10 cellular contexts compared by ENCODE assay signal in genomic region chr4:76211769-76212168, GRCh38. TPM values are rescaled to one million over a fixed set of nuclear protein-coding genes. Genes with fewer than 3 reads are reported as not detected.
DNase-seq lines count a peak whose midpoint lies in the region; ATAC-seq and TF ChIP-seq lines count a peak whose summit lies in the region.
"Had no signal": no experiment of that assay in that cellular context is flagged by ENCODE, and none has a peak within 500 bp of the region (broad histone marks: within the 10 kb centered on the region; RNA-seq: fewer than 3 reads in every experiment).

No MANE protein-coding gene starts in this region.

- ATAC-seq in heart right ventricle, result no peak
- no peak for ATAC-seq in left cardiac atrium
- ATAC-seq in natural killer cell treated with Interleukin-12 subunit alpha and Interleukin-12 subunit beta and Interleukin-15 and Interleukin-18, amount 100 ng/mL, for 72 hours, result no peak
- ATAC-seq in HG02884 (IDR thresholded peaks at IDR 0.05; ENCODE audit: unreplicated experiment), result no peak

- peaks cover 24 to 78% (median 73%) of the 10 kb centered on the region in 9 donors for H3K4me1 ChIP-seq in heart right ventricle
- peaks cover 72% of the 10 kb centered on the region for H3K4me1 ChIP-seq in vagina

- H3K4me3 ChIP-seq in heart right ventricle, result peak overlapping the region in 9 of 10 donors; percentile 57 to 95 (median 85)
- peak overlapping the region; percentile 69 to 84 for H3K4me3 ChIP-seq in vagina

- no peaks in the 10 kb centered on the region for H3K36me3 ChIP-seq in heart right ventricle
- no peaks in the 10 kb centered on the region for H3K36me3 ChIP-seq in vagina

- TF ChIP-seq CTCF in heart right ventricle (IDR thresholded peaks at IDR 0.05) (no peak), endothelial cell (IDR thresholded peaks at IDR 0.05; ENCODE audit: unreplicated experiment) (no peak), vagina (IDR thresholded peaks at IDR 0.05) (no peak)

- H3K9me3 Mint-ChIP-seq in endothelial cell (ENCODE audit: unreplicated experiment), result no peaks in the 10 kb centered on the region
- H3K9me3 Mint-ChIP-seq in natural killer cell treated with Interleukin-12 subunit alpha and Interleukin-12 subunit beta and Interleukin-15 and Interleukin-18, amount 100 ng/mL, for 72 hours, result no peaks in the 10 kb centered on the region

- 36 to 50% methylated on average over 2 of the region's 2 CpGs for WGBS in heart right ventricle, 2 donors

- no peak overlapping the region for H3K27ac Mint-ChIP-seq in endothelial cell (ENCODE audit: unreplicated experiment)
- H3K27ac Mint-ChIP-seq in natural killer cell treated with Interleukin-12 subunit alpha and Interleukin-12 subunit beta and Interleukin-15 and Interleukin-18, amount 100 ng/mL, for 72 hours, result no peak overlapping the region

- DNase-seq in heart right ventricle (no peak), left cardiac atrium (no peak), endothelial cell (ENCODE audit: low spot score) (no peak), vagina (ENCODE audit: extremely low spot score in 2 of 2) (no peak), NCI-H1048 (lab: John Stamatoyannopoulos, UW) (no peak), D341Med (ENCODE audit: low spot score) (no peak)
- DNase-seq in natural killer cell treated with Interleukin-12 subunit alpha and Interleukin-12 subunit beta and Interleukin-15 and Interleukin-18, amount 100 ng/mL, for 72 hours (ENCODE audit: low spot score), result no peak
- DNase-seq: activated CD4-positive, alpha-beta T cell treated with anti-CD3 and anti-CD28 coated beads, Interleukin-2, amount 50 U/mL, for 48 hours; NCI-H345 had no signal

- no peak for TF ChIP-seq POLR2A in vagina (IDR thresholded peaks at IDR 0.05)

- no peaks in the 10 kb centered on the region for H3K27me3 ChIP-seq in heart right ventricle
- H3K27me3 ChIP-seq in vagina, result no peaks in the 10 kb centered on the region

- H3K9me3 ChIP-seq in heart right ventricle (no peaks in the 10 kb centered on the region), vagina (no peaks in the 10 kb centered on the region)

- intact Hi-C loops in heart right ventricle (cut with DNase I) (loop anchor here in 5 of 10 donors (2.0 to 10.0 kb wide), 5 partner anchors 31 to 863 kb away; partner anchors contain the start of genes CCNI (in 1 of the 5), FAM47E (in 1 of the 5), NUP54 (in 1 of the 5) and STBD1 (in 1 of the 5)), left cardiac atrium (cut with DNase I) (loop anchor here in 1 of 2 donors (5.0 kb wide), 1 partner anchor 64 kb away; the partner anchor contains the start of gene NUP54), vagina (cut with DNase I) (loop anchor here (5.0 to 10.0 kb wide), 3 partner anchors 64 to 533 kb away; partner anchors contain the start of genes NUP54 and STBD1)

- peak overlapping the region; percentile 97 for H3K4me3 Mint-ChIP-seq in endothelial cell (ENCODE audit: unreplicated experiment)
- H3K4me3 Mint-ChIP-seq in natural killer cell treated with Interleukin-12 subunit alpha and Interleukin-12 subunit beta and Interleukin-15 and Interleukin-18, amount 100 ng/mL, for 72 hours, result peak overlapping the region; percentile 39

- H3K27me3 Mint-ChIP-seq in endothelial cell (ENCODE audit: unreplicated experiment), result peaks cover 10% of the 10 kb centered on the region
- H3K27me3 Mint-ChIP-seq in natural killer cell treated with Interleukin-12 subunit alpha and Interleukin-12 subunit beta and Interleukin-15 and Interleukin-18, amount 100 ng/mL, for 72 hours, result peaks cover 0 to 4% of the 10 kb centered on the region in 2 donors

- peak overlapping the region in 8 of 10 donors; percentile 94 to 98 (median 96) for H3K27ac ChIP-seq in heart right ventricle
- H3K27ac ChIP-seq in vagina, result peak overlapping the region; percentile 95

- peaks cover 65% of the 10 kb centered on the region for H3K4me1 Mint-ChIP-seq in endothelial cell (ENCODE audit: unreplicated experiment)
- H3K4me1 Mint-ChIP-seq in natural killer cell treated with Interleukin-12 subunit alpha and Interleukin-12 subunit beta and Interleukin-15 and Interleukin-18, amount 100 ng/mL, for 72 hours (ENCODE audit: low read depth in 2 of 2), result peaks cover 29 to 35% of the 10 kb centered on the region in 2 donors

- H3K36me3 Mint-ChIP-seq in endothelial cell (ENCODE audit: low read depth, unreplicated experiment), result peaks cover 7% of the 10 kb centered on the region
- no peaks in the 10 kb centered on the region for H3K36me3 Mint-ChIP-seq in natural killer cell treated with Interleukin-12 subunit alpha and Interleukin-12 subunit beta and Interleukin-15 and Interleukin-18, amount 100 ng/mL, for 72 hours

RNA-seq across cellular contexts. Expression of gene SCARB2, which starts 1.9 kb away (rescaled TPM):
- total RNA-seq in heart right ventricle, result 100 to 1,000 TPM in 4 of 10 donors, 10 to 100 TPM in 6; 76.6 to 199 (median 94.9) TPM
- 100 to 1,000 TPM; 119 to 125 TPM for polyA plus RNA-seq in heart right ventricle
- 100 to 1,000 TPM; 102 to 112 TPM for total RNA-seq in left cardiac atrium
- 181 TPM for total RNA-seq in endothelial cell (ENCODE audit: unreplicated experiment)
- total RNA-seq in natural killer cell treated with Interleukin-12 subunit alpha and Interleukin-12 subunit beta and Interleukin-15 and Interleukin-18, amount 100 ng/mL, for 72 hours, result 10 to 100 TPM in 1 of 2 donors, 1 to 10 TPM in 1; 9.9 to 13.9 TPM
- total RNA-seq in vagina, result 156 TPM

RNA-seq across cellular contexts. Expression of gene FAM47E, which starts 39.8 kb away (rescaled TPM):
- total RNA-seq in heart right ventricle, result 1 to 10 TPM; 2.1 to 6.3 (median 3.1) TPM
- polyA plus RNA-seq in heart right ventricle, result 1 to 10 TPM in 1 of 2 donors, under 1 TPM in 1; 0.68 to 4.7 TPM
- total RNA-seq in left cardiac atrium, result 1 to 10 TPM; 2.2 to 2.9 TPM
- 1.1 TPM for total RNA-seq in endothelial cell (ENCODE audit: unreplicated experiment)
- not detected for total RNA-seq in natural killer cell treated with Interleukin-12 subunit alpha and Interleukin-12 subunit beta and Interleukin-15 and Interleukin-18, amount 100 ng/mL, for 72 hours
- 0.49 TPM for total RNA-seq in vagina

Comparison
In these comparisons a context has a peak if more than half of its experiments do, and no peak if none do; other contexts are left out.
1. RNA of gene SCARB2, which starts 1.9 kb away (total RNA-seq): 181 TPM in endothelial cell (single experiment), 156 TPM in vagina (single experiment), 102 to 112 TPM in left cardiac atrium and 76.6 to 199 TPM in heart right ventricle; 9.9 to 13.9 TPM in natural killer cell treated with Interleukin-12 subunit alpha and Interleukin-12 subunit beta and Interleukin-15 and Interleukin-18, amount 100 ng/mL, for 72 hours; every median in the first group is over 4 times any median in the second.